ENCODE assay signal across 22 cellular contexts in the genomic region with DNA sequence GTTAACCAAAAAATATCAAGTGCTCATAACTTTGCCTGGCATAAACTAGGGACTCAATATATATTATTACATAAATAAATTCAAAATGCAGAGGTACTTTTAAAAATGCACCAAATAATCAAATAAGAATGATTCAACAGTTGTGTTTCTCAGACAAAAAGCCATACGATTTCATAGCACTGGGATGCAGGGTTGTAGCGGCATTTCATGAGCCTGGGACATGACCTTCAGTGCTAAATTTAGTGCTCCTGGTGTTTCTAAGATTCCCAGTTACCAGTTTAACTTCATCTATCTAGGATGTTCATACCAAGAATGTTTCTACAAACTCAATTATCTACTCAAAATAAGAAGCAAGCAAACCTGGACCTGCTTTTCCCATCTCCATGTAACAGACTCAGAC. TPM values are rescaled to one million over a fixed set of nuclear protein-coding genes. Genes with fewer than 3 reads are reported as not detected.
A peak's percentile ranks its signal among the peaks of the same experiment; 100 is the strongest.
DNase-seq lines count a peak whose midpoint lies in the region; FAIRE-seq and TF ChIP-seq lines count a peak whose summit lies in the region.
"Had no signal": no experiment of that assay in that cellular context is flagged by ENCODE, and none has a peak within 500 bp of the region (broad histone marks: within the 10 kb centered on the region; RNA-seq: fewer than 3 reads in every experiment).

No MANE protein-coding gene starts in this region.

- FAIRE-seq in GM12892 (lab: Jason Lieb, UNC) = no peak
- FAIRE-seq: G401.6, kidney, TTC549 had no signal

- H3K4me1 ChIP-seq in CD4-positive, alpha-beta memory T cell (ENCODE audit: insufficient read depth, low read length) = peaks cover 14% of the 10 kb centered on the region
- peaks cover 18 to 81% (median 45%) of the 10 kb centered on the region in 6 donors for H3K4me1 ChIP-seq in spleen

- TF ChIP-seq POLR2A in spleen (IDR thresholded peaks at IDR 0.05) = no peak
- no peak for TF ChIP-seq POLR2A in GM12892 (IDR thresholded peaks at IDR 0.05; ENCODE audit: low read depth, low read length)

- H3K4me3 Mint-ChIP-seq in CD4-positive, alpha-beta memory T cell = no peak overlapping the region
- H3K4me3 Mint-ChIP-seq in IgD-negative memory B cell = peak overlapping the region in 1 of 4 donors; percentile 87
- H3K4me3 Mint-ChIP-seq in immature natural killer cell = peak overlapping the region in 3 of 5 donors; percentile 1 to 71 (median 10)
- H3K4me3 Mint-ChIP-seq: activated naive CD8-positive, alpha-beta T cell; activated T-helper 1 cell treated with anti-CD3 and anti-CD28 coated beads, Interleukin-12 subunit alpha, Interleukin-12 subunit beta, Interleukin-2, Interleukin-4 antibody, amounts not matched to agents 30 ng/mL and 10 ng/mL and 1 ng/mL, durations not matched to agents 14 hours and 24 hours and 36 hours had no signal

- peaks cover 0 to 9% of the 10 kb centered on the region in 2 donors for H3K36me3 Mint-ChIP-seq in CD4-positive, alpha-beta memory T cell
- no peaks in the 10 kb centered on the region for H3K36me3 Mint-ChIP-seq in IgD-negative memory B cell
- no peaks in the 10 kb centered on the region for H3K36me3 Mint-ChIP-seq in immature natural killer cell
- H3K36me3 Mint-ChIP-seq: activated naive CD8-positive, alpha-beta T cell had no signal

- H3K27ac Mint-ChIP-seq in CD4-positive, alpha-beta memory T cell = peak overlapping the region in 6 of 7 donors; percentile 19 to 85 (median 56)
- H3K27ac Mint-ChIP-seq in IgD-negative memory B cell (peak overlapping the region; percentile 51 to 88 (median 74)), immature natural killer cell (peak overlapping the region; percentile 75 to 95 (median 91))
- H3K27ac Mint-ChIP-seq: activated naive CD8-positive, alpha-beta T cell; activated T-helper 1 cell treated with anti-CD3 and anti-CD28 coated beads, Interleukin-12 subunit alpha, Interleukin-12 subunit beta, Interleukin-2, Interleukin-4 antibody, amounts not matched to agents 30 ng/mL and 10 ng/mL and 1 ng/mL, durations not matched to agents 14 hours and 24 hours and 36 hours had no signal

- POLR2A ChIA-PET in CD4-positive, alpha-beta memory T cell (lab: Charles Lee; ENCODE audit: partially characterized antibody) = interaction anchor here (1.4 kb wide), 1 partner anchor 11 kb away, joined by 3 read pairs; no protein-coding TSS in a partner anchor

- WGBS in spleen, 5 donors = 73 to 88% (median 85%) methylated on average over 2 of the region's 2 CpGs

- H3K27ac ChIP-seq in CD4-positive, alpha-beta memory T cell (ENCODE audit: low read depth, low read length) = no peak overlapping the region
- H3K27ac ChIP-seq in spleen = peak overlapping the region in 5 of 8 donors; percentile 3 to 37 (median 20)
- H3K27ac ChIP-seq: foreskin keratinocyte, KMS-11 had no signal

- H3K27me3 Mint-ChIP-seq in CD4-positive, alpha-beta memory T cell = no peaks in the 10 kb centered on the region
- H3K27me3 Mint-ChIP-seq in IgD-negative memory B cell (no peaks in the 10 kb centered on the region), immature natural killer cell (ENCODE audit: low read depth in 3 of 3) (peaks cover 10 to 22% (median 16%) of the 10 kb centered on the region in 3 donors)
- H3K27me3 Mint-ChIP-seq: activated naive CD8-positive, alpha-beta T cell had no signal

- no peaks in the 10 kb centered on the region for H3K9me3 ChIP-seq in CD4-positive, alpha-beta memory T cell (ENCODE audit: control insufficient read depth in 1 of 2, low read length in 2 of 2)
- no peaks in the 10 kb centered on the region for H3K9me3 ChIP-seq in spleen
- H3K9me3 ChIP-seq: ascending aorta had no signal

- intact Hi-C loops in CD4-positive, alpha-beta memory T cell (cut with micrococcal nuclease) = loop anchor here (10.0 kb wide), 1 partner anchor 982 kb away; no protein-coding TSS in a partner anchor
- intact Hi-C loops in spleen (cut with DNase I; ENCODE audit: low total_unique reads) = no loop called here

- in situ Hi-C loops in GM13977 (cut with MboI; ENCODE audit: low pct_unique_long_range_greater_than_20kb, low sequenced_read_pairs, unreplicated experiment) = no loop called here

- no peak overlapping the region for H3K4me3 ChIP-seq in CD4-positive, alpha-beta memory T cell (ENCODE audit: low read length in 2 of 2)
- no peak overlapping the region for H3K4me3 ChIP-seq in spleen
- H3K4me3 ChIP-seq: ascending aorta, lung had no signal

- DNase-seq in CD4-positive, alpha-beta memory T cell = no peak
- no peak for DNase-seq in immature natural killer cell
- no peak for DNase-seq in spleen
- no peak for DNase-seq in GM13977 (ENCODE audit: low spot score)
- no peak for DNase-seq in HK-2 (ENCODE audit: unreplicated experiment)
- DNase-seq in GM12892 (ENCODE audit: insufficient read length) = no peak
- DNase-seq: activated CD4-positive, alpha-beta T cell treated with anti-CD3 and anti-CD28 coated beads for 4 hours; cerebellar nuclear complex; foreskin keratinocyte; kidney; NCI-H2171 treated with DMSO at 0.1 percent for 48 hours; NCI-H69; retina; SW 1271 had no signal

- CTCF ChIA-PET in CD4-positive, alpha-beta memory T cell (lab: Charles Lee; ENCODE audit: partially characterized antibody) = no interaction called here

- no peaks in the 10 kb centered on the region for H3K27me3 ChIP-seq in CD4-positive, alpha-beta memory T cell (ENCODE audit: insufficient read depth, low read length)
- H3K27me3 ChIP-seq in spleen (replicated peaks in 1 of 7) = no peaks in the 10 kb centered on the region
- H3K27me3 ChIP-seq: ascending aorta, foreskin keratinocyte had no signal

- no peaks in the 10 kb centered on the region for H3K9me3 Mint-ChIP-seq in CD4-positive, alpha-beta memory T cell
- peaks cover 0 to 2% (median 0%) of the 10 kb centered on the region in 3 donors for H3K9me3 Mint-ChIP-seq in IgD-negative memory B cell
- no peaks in the 10 kb centered on the region for H3K9me3 Mint-ChIP-seq in immature natural killer cell
- H3K9me3 Mint-ChIP-seq: activated T-helper 1 cell treated with anti-CD3 and anti-CD28 coated beads, Interleukin-12 subunit alpha, Interleukin-12 subunit beta, Interleukin-2, Interleukin-4 antibody, amounts not matched to agents 30 ng/mL and 10 ng/mL and 1 ng/mL, durations not matched to agents 14 hours and 24 hours and 36 hours had no signal

- H3K36me3 ChIP-seq in CD4-positive, alpha-beta memory T cell (ENCODE audit: insufficient read depth, low read length) = no peaks in the 10 kb centered on the region
- no peaks in the 10 kb centered on the region for H3K36me3 ChIP-seq in spleen
- H3K36me3 ChIP-seq: ascending aorta had no signal

- TF ChIP-seq CTCF in spleen (IDR thresholded peaks at IDR 0.05 in 8 of 11, conservative IDR thresholded peaks at IDR 0.05 in 3 of 11) (no peak), GM13977 (IDR thresholded peaks at IDR 0.05; ENCODE audit: extremely low read depth, insufficient read depth, missing control alignments) (no peak)

- peaks cover 20 to 34% (median 27%) of the 10 kb centered on the region in 4 donors for H3K4me1 Mint-ChIP-seq in CD4-positive, alpha-beta memory T cell
- peaks cover 24 to 36% (median 34%) of the 10 kb centered on the region in 3 donors for H3K4me1 Mint-ChIP-seq in IgD-negative memory B cell
- peaks cover 69 to 82% of the 10 kb centered on the region in 2 donors for H3K4me1 Mint-ChIP-seq in immature natural killer cell

RNA-seq across cellular contexts. Expression of gene JAZF1, which starts 4.0 kb away (rescaled TPM):
- 1 to 10 TPM; 4.6 to 8.3 TPM for total RNA-seq in CD4-positive, alpha-beta memory T cell
- polyA plus RNA-seq in CD4-positive, alpha-beta memory T cell = 1 to 10 TPM; 3.7 to 4.7 TPM
- 13.7 TPM for polyA plus RNA-seq in IgD-negative memory B cell
- 10 to 100 TPM; 17.7 to 40.2 (median 25.9) TPM for polyA plus RNA-seq in immature natural killer cell
- 10 to 100 TPM; 22.4 to 33.8 (median 28.5) TPM for total RNA-seq in spleen
- polyA plus RNA-seq in spleen = 10 to 100 TPM; 13.5 to 16.4 (median 15.6) TPM
- polyA plus RNA-seq in GM12892 (2012; ENCODE audit: missing spikeins) = 0.25 TPM

Comparison
In these comparisons a context has a peak if more than half of its experiments do, and no peak if none do; other contexts are left out.
1. H3K4me3 Mint-ChIP-seq: peak in immature natural killer cell (3 of 5); none in CD4-positive, alpha-beta memory T cell (0 of 8).
2. Peak in every context shown above with its lines, with median percentiles within 50 percentile points of each other: H3K27ac Mint-ChIP-seq.